Comparison of ENCODE assay signal across 1 cellular context in genomic region chr2:159225025-159226016, GRCh38.
TF ChIP-seq lines count a peak whose summit lies in the region.

No MANE protein-coding gene starts in this region.

TF ChIP-seq in GM23338, 12 proteins besides CTCF, POLR2A, EP300 and RAD21 (continued from another document):
- TF ChIP-seq ZNF462 (CRISPR knock-in tag; IDR thresholded peaks at IDR 0.05) (no peak), ZNF331 (CRISPR knock-in tag; IDR thresholded peaks at IDR 0.05; ENCODE audit: low read depth) (no peak), CREB1 (CRISPR knock-in tag; IDR thresholded peaks at IDR 0.05; ENCODE audit: low read depth) (no peak), ETS1 (IDR thresholded peaks at IDR 0.05) (no peak), POLR2AphosphoS5 (IDR thresholded peaks at IDR 0.05; ENCODE audit: low read depth) (no peak), REST (IDR thresholded peaks at IDR 0.05; ENCODE audit: unreplicated experiment) (no peak), EZH2phosphoT487 (IDR thresholded peaks at IDR 0.05; ENCODE audit: unreplicated experiment) (no peak), NANOG (IDR thresholded peaks at IDR 0.05; ENCODE audit: borderline replicate concordance) (no peak)
